In genomic region chr9:131394464-131395026, GRCh38 we compare ENCODE assay signal across 8 cellular contexts. TPM values are rescaled to one million over a fixed set of nuclear protein-coding genes. Genes with fewer than 3 reads are reported as not detected.
DNase-seq lines count a peak whose midpoint lies in the region; ATAC-seq and TF ChIP-seq lines count a peak whose summit lies in the region.

No MANE protein-coding gene starts in this region.

- TF ChIP-seq RAD21 in Ishikawa (IDR thresholded peaks at IDR 0.05; ENCODE audit: low read depth), result no peak

- TF ChIP-seq CTCF in GM20000 (IDR thresholded peaks at IDR 0.05; ENCODE audit: extremely low read depth, missing control alignments) (no peak), endodermal cell (conservative IDR thresholded peaks at IDR 0.05) (no peak), mucosa of descending colon (IDR thresholded peaks at IDR 0.05) (no peak), thyroid gland (IDR thresholded peaks at IDR 0.05) (no peak)

- peaks cover 57% of the 10 kb centered on the region for H3K4me1 ChIP-seq in CD4-positive, CD25-positive, alpha-beta regulatory T cell (ENCODE audit: control insufficient read depth, insufficient read depth, low read length, poor library complexity, severe bottlenecking)
- peaks cover 12% of the 10 kb centered on the region for H3K4me1 ChIP-seq in endodermal cell (ENCODE audit: control insufficient read depth, insufficient read depth, low read length)
- peaks cover 37% of the 10 kb centered on the region for H3K4me1 ChIP-seq in mucosa of descending colon (ENCODE audit: low read depth)
- peaks cover 52 to 56% of the 10 kb centered on the region in 2 donors for H3K4me1 ChIP-seq in thyroid gland

- peak; percentile 3 to 7 for ATAC-seq in CD4-positive, CD25-positive, alpha-beta regulatory T cell (ENCODE audit: low read depth in 2 of 2)
- ATAC-seq in activated CD8-positive, alpha-beta T cell treated with anti-CD3 and anti-CD28 coated beads, Interleukin-2, amount 10 ng/mL, durations not matched to agents 7 days and 5 days, result peak; percentile 25
- ATAC-seq in mucosa of descending colon (peak; percentile 41), HG03571 (IDR thresholded peaks at IDR 0.05; ENCODE audit: unreplicated experiment) (no peak)

- H3K4me3 ChIP-seq in CD4-positive, CD25-positive, alpha-beta regulatory T cell (ENCODE audit: low read depth, low read length), result peak overlapping the region; percentile 88
- H3K4me3 ChIP-seq in endodermal cell (ENCODE audit: low read length) (peak overlapping the region; percentile 93), mucosa of descending colon (peak overlapping the region; percentile 74), thyroid gland (replicated peaks in 1 of 3) (peak overlapping the region; percentile 5 to 90 (median 68))

- TF ChIP-seq EP300 in Ishikawa (IDR thresholded peaks at IDR 0.05; ENCODE audit: borderline replicate concordance), result no peak

- POLR2A ChIA-PET in activated CD8-positive, alpha-beta T cell treated with anti-CD3 and anti-CD28 coated beads, Interleukin-2, amount 10 ng/mL, durations not matched to agents 7 days and 5 days (lab: Charles Lee), result interaction anchor here (0.6 to 1.5 kb wide), 6 partner anchors 11 to 1986 kb away, joined by 3 to 5 read pairs (median 4); no protein-coding TSS in a partner anchor

- peak overlapping the region; percentile 99 for H3K9ac ChIP-seq in endodermal cell (ENCODE audit: extremely low read depth, low read length, poor library complexity, severe bottlenecking)

- intact Hi-C loops in mucosa of descending colon (cut with DNase I, micrococcal nuclease) (no loop called here), thyroid gland (cut with DNase I) (no loop called here)

- 0 to 1% methylated on average over 24 to 59 of the region's 61 CpGs for WGBS in endodermal cell (ENCODE audit: insufficient coverage in 1 of 2, insufficient read length in 1 of 2), 2 experiments
- WGBS in thyroid gland, 2 donors, result 0 to 1% methylated on average over 20 to 23 of the region's 61 CpGs

- H3K9me3 ChIP-seq in CD4-positive, CD25-positive, alpha-beta regulatory T cell (ENCODE audit: control insufficient read depth in 2 of 2, low read length in 2 of 2), result no peaks in the 10 kb centered on the region
- H3K9me3 ChIP-seq in endodermal cell (ENCODE audit: control insufficient read depth, low read length) (no peaks in the 10 kb centered on the region), mucosa of descending colon (no peaks in the 10 kb centered on the region), thyroid gland (no peaks in the 10 kb centered on the region)

- H3K36me3 Mint-ChIP-seq in CD4-positive, CD25-positive, alpha-beta regulatory T cell, result no peaks in the 10 kb centered on the region
- H3K36me3 Mint-ChIP-seq in activated CD8-positive, alpha-beta T cell treated with anti-CD3 and anti-CD28 coated beads, Interleukin-2, amount 10 ng/mL, durations not matched to agents 7 days and 5 days (ENCODE audit: low read depth), result peaks cover 28% of the 10 kb centered on the region
- H3K36me3 Mint-ChIP-seq in endodermal cell (ENCODE audit: low read depth), result peaks cover 8% of the 10 kb centered on the region

- H3K27ac ChIP-seq in CD4-positive, CD25-positive, alpha-beta regulatory T cell (ENCODE audit: insufficient read depth, low read length, poor library complexity, severe bottlenecking), result peak overlapping the region; percentile 88
- H3K27ac ChIP-seq in endodermal cell (ENCODE audit: low read depth, low read length) (peak overlapping the region; percentile 93), thyroid gland (peak overlapping the region; percentile 97 to 99 (median 98))

- peak overlapping the region; percentile 92 to 95 (median 93) for H3K4me3 Mint-ChIP-seq in CD4-positive, CD25-positive, alpha-beta regulatory T cell
- peak overlapping the region; percentile 97 for H3K4me3 Mint-ChIP-seq in activated CD8-positive, alpha-beta T cell treated with anti-CD3 and anti-CD28 coated beads, Interleukin-2, amount 10 ng/mL, durations not matched to agents 7 days and 5 days
- H3K4me3 Mint-ChIP-seq in endodermal cell, result peak overlapping the region; percentile 96

- H3K27me3 ChIP-seq in CD4-positive, CD25-positive, alpha-beta regulatory T cell (ENCODE audit: control insufficient read depth, insufficient read depth, low read length), result no peaks in the 10 kb centered on the region
- H3K27me3 ChIP-seq in endodermal cell (ENCODE audit: control insufficient read depth, insufficient read depth, low read length, poor library complexity, severe bottlenecking) (no peaks in the 10 kb centered on the region), thyroid gland (no peaks in the 10 kb centered on the region)

- CTCF ChIA-PET in activated CD8-positive, alpha-beta T cell treated with anti-CD3 and anti-CD28 coated beads, Interleukin-2, amount 10 ng/mL, durations not matched to agents 7 days and 5 days (lab: Charles Lee), result interaction anchor here (0.7 to 1.5 kb wide), 2 partner anchors 11 to 106 kb away, joined by 3 to 4 read pairs; no protein-coding TSS in a partner anchor

- H3K36me3 ChIP-seq in CD4-positive, CD25-positive, alpha-beta regulatory T cell (ENCODE audit: control insufficient read depth, insufficient read depth, low read length), result no peaks in the 10 kb centered on the region
- H3K36me3 ChIP-seq in endodermal cell (ENCODE audit: control insufficient read depth, insufficient read depth, low read length) (peaks cover 12% of the 10 kb centered on the region), mucosa of descending colon (ENCODE audit: low read depth) (no peaks in the 10 kb centered on the region), thyroid gland (no peaks in the 10 kb centered on the region)

- no peaks in the 10 kb centered on the region for H3K27me3 Mint-ChIP-seq in CD4-positive, CD25-positive, alpha-beta regulatory T cell
- peaks cover 5% of the 10 kb centered on the region for H3K27me3 Mint-ChIP-seq in activated CD8-positive, alpha-beta T cell treated with anti-CD3 and anti-CD28 coated beads, Interleukin-2, amount 10 ng/mL, durations not matched to agents 7 days and 5 days (ENCODE audit: low read depth)
- no peaks in the 10 kb centered on the region for H3K27me3 Mint-ChIP-seq in endodermal cell (ENCODE audit: insufficient read depth)

- peaks cover 0 to 1% (median 0%) of the 10 kb centered on the region in 7 donors for H3K9me3 Mint-ChIP-seq in CD4-positive, CD25-positive, alpha-beta regulatory T cell
- H3K9me3 Mint-ChIP-seq in activated CD8-positive, alpha-beta T cell treated with anti-CD3 and anti-CD28 coated beads, Interleukin-2, amount 10 ng/mL, durations not matched to agents 7 days and 5 days (ENCODE audit: insufficient read depth), result no peaks in the 10 kb centered on the region
- no peaks in the 10 kb centered on the region for H3K9me3 Mint-ChIP-seq in endodermal cell

- DNase-seq in CD4-positive, CD25-positive, alpha-beta regulatory T cell, result peak; percentile 41 to 57 (median 55)
- DNase-seq in GM20000 (ENCODE audit: low spot score), result peak; percentile 74
- peak; percentile 62 for DNase-seq in activated CD8-positive, alpha-beta T cell treated with anti-CD3 and anti-CD28 coated beads, Interleukin-2, amount 10 ng/mL, durations not matched to agents 7 days and 5 days
- DNase-seq in endodermal cell, result peak; percentile 66
- DNase-seq in mucosa of descending colon, result peak; percentile 54 to 72 (median 71)
- peak; percentile 47 for DNase-seq in thyroid gland

- TF ChIP-seq POLR2A in thyroid gland (IDR thresholded peaks at IDR 0.05), result peak in 1 of 2 donors; percentile 17

- H3K4me1 Mint-ChIP-seq in CD4-positive, CD25-positive, alpha-beta regulatory T cell, result peaks cover 22 to 56% (median 44%) of the 10 kb centered on the region in 4 donors
- H3K4me1 Mint-ChIP-seq in activated CD8-positive, alpha-beta T cell treated with anti-CD3 and anti-CD28 coated beads, Interleukin-2, amount 10 ng/mL, durations not matched to agents 7 days and 5 days (ENCODE audit: low read depth), result peaks cover 57% of the 10 kb centered on the region
- H3K4me1 Mint-ChIP-seq in endodermal cell, result peaks cover 39% of the 10 kb centered on the region

- peak overlapping the region; percentile 96 to 97 (median 97) for H3K27ac Mint-ChIP-seq in CD4-positive, CD25-positive, alpha-beta regulatory T cell
- peak overlapping the region; percentile 84 for H3K27ac Mint-ChIP-seq in activated CD8-positive, alpha-beta T cell treated with anti-CD3 and anti-CD28 coated beads, Interleukin-2, amount 10 ng/mL, durations not matched to agents 7 days and 5 days
- H3K27ac Mint-ChIP-seq in endodermal cell, result peak overlapping the region; percentile 87

TF ChIP-seq in Ishikawa, 13 proteins besides CTCF, POLR2A, EP300 and RAD21:
- TF ChIP-seq TAF1 (IDR thresholded peaks at IDR 0.05; ENCODE audit: low read depth) (peak; percentile 41; the same call in 1 of the 2 replicates), CREB1 (IDR thresholded peaks at IDR 0.05; ENCODE audit: low read depth) (no peak)

RNA-seq across cellular contexts. Expression of gene PRRC2B, which starts 0.7 kb away (rescaled TPM):
- 239 TPM for total RNA-seq in CD4-positive, CD25-positive, alpha-beta regulatory T cell
- polyA plus RNA-seq in CD4-positive, CD25-positive, alpha-beta regulatory T cell, result 10 to 100 TPM in 1 of 4 donors, 1 to 10 TPM in 3; 8.1 to 10.3 (median 9.5) TPM
- 100 to 1,000 TPM; 215 to 216 TPM for total RNA-seq in activated CD8-positive, alpha-beta T cell treated with anti-CD3 and anti-CD28 coated beads, Interleukin-2, amount 10 ng/mL, durations not matched to agents 7 days and 5 days
- total RNA-seq in endodermal cell (100 to 1,000 TPM; 309 to 334 TPM), mucosa of descending colon (100 to 1,000 TPM; 105 to 175 (median 113) TPM), thyroid gland (100 to 1,000 TPM in 3 of 4 donors, 10 to 100 TPM in 1; 81.7 to 159 (median 117) TPM)
- 182 TPM for polyA plus RNA-seq in endodermal cell (2013, experiment 1 of 2)
- 205 TPM for polyA plus RNA-seq in endodermal cell (2013, experiment 2 of 2)
